Comparison of ENCODE assay signal across 8 cellular contexts in the genomic region with DNA sequence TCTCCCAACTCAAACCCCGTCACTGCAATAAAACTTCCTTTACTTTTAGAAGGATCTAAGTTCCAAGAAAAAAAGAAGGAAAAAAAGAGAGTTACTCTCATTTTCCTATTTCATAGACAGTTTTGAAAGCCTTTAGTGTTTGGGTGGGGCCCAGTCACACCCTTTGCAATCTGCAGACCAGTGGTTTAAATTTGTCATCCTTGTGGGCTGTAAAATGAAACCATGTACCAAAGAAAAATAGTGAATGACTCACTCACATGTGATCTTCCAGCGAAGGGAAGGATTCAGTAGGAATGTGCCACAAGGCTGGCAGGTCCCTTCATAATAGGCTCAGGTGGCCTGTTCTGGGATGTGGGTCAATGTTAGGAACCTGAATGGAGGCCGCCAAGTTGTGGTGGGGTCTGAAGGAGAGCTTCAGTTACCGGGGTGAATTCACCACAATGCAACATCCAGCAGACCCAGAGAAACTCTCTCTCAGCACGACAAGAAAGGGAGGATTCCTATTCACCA. TPM values are rescaled to one million over a fixed set of nuclear protein-coding genes. Genes with fewer than 3 reads are reported as not detected.
DNase-seq lines count a peak whose midpoint lies in the region; ATAC-seq and TF ChIP-seq lines count a peak whose summit lies in the region.

No MANE protein-coding gene starts in this region.

- H3K9me3 Mint-ChIP-seq in T-helper 2 cell treated with Interferon-gamma antibody and Interleukin-4, amounts not matched to agents 5 μg/mL and 100 μg/mL, for 36 hours, result peaks cover 1% of the 10 kb centered on the region
- peaks cover 3% of the 10 kb centered on the region for H3K9me3 Mint-ChIP-seq in progenitor cell of endocrine pancreas (ENCODE audit: low read depth)

- TF ChIP-seq CTCF in esophagus muscularis mucosa (IDR thresholded peaks at IDR 0.05), result no peak
- no peak for TF ChIP-seq CTCF in progenitor cell of endocrine pancreas (IDR thresholded peaks at IDR 0.05; ENCODE audit: unreplicated experiment)

- H3K27me3 Mint-ChIP-seq in T-helper 2 cell treated with Interferon-gamma antibody and Interleukin-4, amounts not matched to agents 5 μg/mL and 100 μg/mL, for 36 hours (ENCODE audit: low read depth), result no peaks in the 10 kb centered on the region
- H3K27me3 Mint-ChIP-seq in progenitor cell of endocrine pancreas, result no peaks in the 10 kb centered on the region

- TF ChIP-seq EP300 in esophagus muscularis mucosa (IDR thresholded peaks at IDR 0.05), result no peak

- H3K4me1 Mint-ChIP-seq in T-helper 2 cell treated with Interferon-gamma antibody and Interleukin-4, amounts not matched to agents 5 μg/mL and 100 μg/mL, for 36 hours (ENCODE audit: low read depth), result peaks cover 72% of the 10 kb centered on the region
- H3K4me1 Mint-ChIP-seq in progenitor cell of endocrine pancreas (ENCODE audit: low read depth), result peaks cover 56% of the 10 kb centered on the region

- H3K4me1 ChIP-seq in esophagus muscularis mucosa, result peaks cover 19 to 59% (median 54%) of the 10 kb centered on the region in 4 donors

- intact Hi-C loops in esophagus muscularis mucosa (cut with DNase I), result no loop called here

- peaks cover 32% of the 10 kb centered on the region for H3K36me3 Mint-ChIP-seq in T-helper 2 cell treated with Interferon-gamma antibody and Interleukin-4, amounts not matched to agents 5 μg/mL and 100 μg/mL, for 36 hours (ENCODE audit: low read depth)
- peaks cover 33% of the 10 kb centered on the region for H3K36me3 Mint-ChIP-seq in progenitor cell of endocrine pancreas (ENCODE audit: insufficient read depth)

- H3K4me3 Mint-ChIP-seq in T-helper 2 cell treated with Interferon-gamma antibody and Interleukin-4, amounts not matched to agents 5 μg/mL and 100 μg/mL, for 36 hours, result peak overlapping the region; percentile 66
- no peak overlapping the region for H3K4me3 Mint-ChIP-seq in progenitor cell of endocrine pancreas (ENCODE audit: low read depth)

- WGBS in esophagus muscularis mucosa, result 67% methylated on average over 5 of the region's 5 CpGs

- no peaks in the 10 kb centered on the region for H3K36me3 ChIP-seq in esophagus muscularis mucosa

- no peak for ATAC-seq in GM21723 (IDR thresholded peaks at IDR 0.05; ENCODE audit: unreplicated experiment)

- H3K27me3 ChIP-seq in esophagus muscularis mucosa, result no peaks in the 10 kb centered on the region

- no peak for TF ChIP-seq POLR2A in esophagus muscularis mucosa (IDR thresholded peaks at IDR 0.05; ENCODE audit: low read depth)

- peak; percentile 23 for DNase-seq in stimulated activated CD4-positive, alpha-beta T cell treated with anti-CD3 and anti-CD28 coated beads, Interleukin-4, amount 100 ng/mL, for 24 hours
- DNase-seq in stimulated activated CD4-positive, alpha-beta T cell treated with anti-CD3 and anti-CD28 coated beads, Interleukin-2, amount 100 ng/mL, for 24 hours, result no peak
- DNase-seq in T-helper 2 cell treated with Interferon-gamma antibody and Interleukin-4, amounts not matched to agents 5 μg/mL and 100 μg/mL, for 36 hours (ENCODE audit: low spot score), result peak; percentile 56
- DNase-seq in esophagus muscularis mucosa (ENCODE audit: extremely low spot score) (no peak), progenitor cell of endocrine pancreas (ENCODE audit: low spot score, unreplicated experiment) (no peak), middle frontal gyrus (ENCODE audit: extremely low spot score, low spot score) (no peak), ureter (ENCODE audit: low spot score) (no peak)

- peak overlapping the region; percentile 92 for H3K27ac Mint-ChIP-seq in T-helper 2 cell treated with Interferon-gamma antibody and Interleukin-4, amounts not matched to agents 5 μg/mL and 100 μg/mL, for 36 hours
- H3K27ac Mint-ChIP-seq in progenitor cell of endocrine pancreas, result peak overlapping the region; percentile 23

- H3K4me3 ChIP-seq in esophagus muscularis mucosa, result peak overlapping the region in 1 of 4 donors; percentile 2

- no peaks in the 10 kb centered on the region for H3K9me3 ChIP-seq in esophagus muscularis mucosa

- H3K27ac ChIP-seq in esophagus muscularis mucosa (replicated peaks in 1 of 4), result peak overlapping the region; percentile 11 to 62 (median 60)

RNA-seq across cellular contexts. Expression of a gene that starts 28.3 kb away (rescaled TPM):
- total RNA-seq in esophagus muscularis mucosa, result 10 to 100 TPM; 44.9 to 94.8 (median 58.5) TPM
- total RNA-seq in progenitor cell of endocrine pancreas, result 250 and 262 TPM in 2 replicates
- total RNA-seq in ureter, result 169 TPM

RNA-seq across cellular contexts. Expression of a gene that starts 59.2 kb away (rescaled TPM):
- 10 to 100 TPM in 2 of 4 donors, 1 to 10 TPM in 2; 9.5 to 13.7 (median 10.3) TPM for total RNA-seq in esophagus muscularis mucosa
- total RNA-seq in progenitor cell of endocrine pancreas, result 33.1 and 39.2 TPM in 2 replicates
- 18.5 TPM for total RNA-seq in ureter

Comparison
In these comparisons a context has a peak if more than half of its experiments do, and no peak if none do; other contexts are left out.
1. DNase-seq: peak in stimulated activated CD4-positive, alpha-beta T cell treated with anti-CD3 and anti-CD28 coated beads, Interleukin-4, amount 100 ng/mL, for 24 hours (single experiment) and T-helper 2 cell treated with Interferon-gamma antibody and Interleukin-4, amounts not matched to agents 5 μg/mL and 100 μg/mL, for 36 hours (single experiment); none in stimulated activated CD4-positive, alpha-beta T cell treated with anti-CD3 and anti-CD28 coated beads, Interleukin-2, amount 100 ng/mL, for 24 hours (0 of 2), esophagus muscularis mucosa (single experiment), progenitor cell of endocrine pancreas (single experiment), middle frontal gyrus (single experiment) and ureter (single experiment).